Comparison of ENCODE assay signal across 1 cellular context in genomic region chr12:111076199-111076598, GRCh38.
A peak's percentile ranks its signal among the peaks of the same experiment; 100 is the strongest.
TF ChIP-seq lines count a peak whose summit lies in the region.

No MANE protein-coding gene starts in this region.

TF ChIP-seq in HepG2, 621 proteins besides CTCF, POLR2A, EP300 and RAD21 (continued from another document):
- TF ChIP-seq, protein P1, sequence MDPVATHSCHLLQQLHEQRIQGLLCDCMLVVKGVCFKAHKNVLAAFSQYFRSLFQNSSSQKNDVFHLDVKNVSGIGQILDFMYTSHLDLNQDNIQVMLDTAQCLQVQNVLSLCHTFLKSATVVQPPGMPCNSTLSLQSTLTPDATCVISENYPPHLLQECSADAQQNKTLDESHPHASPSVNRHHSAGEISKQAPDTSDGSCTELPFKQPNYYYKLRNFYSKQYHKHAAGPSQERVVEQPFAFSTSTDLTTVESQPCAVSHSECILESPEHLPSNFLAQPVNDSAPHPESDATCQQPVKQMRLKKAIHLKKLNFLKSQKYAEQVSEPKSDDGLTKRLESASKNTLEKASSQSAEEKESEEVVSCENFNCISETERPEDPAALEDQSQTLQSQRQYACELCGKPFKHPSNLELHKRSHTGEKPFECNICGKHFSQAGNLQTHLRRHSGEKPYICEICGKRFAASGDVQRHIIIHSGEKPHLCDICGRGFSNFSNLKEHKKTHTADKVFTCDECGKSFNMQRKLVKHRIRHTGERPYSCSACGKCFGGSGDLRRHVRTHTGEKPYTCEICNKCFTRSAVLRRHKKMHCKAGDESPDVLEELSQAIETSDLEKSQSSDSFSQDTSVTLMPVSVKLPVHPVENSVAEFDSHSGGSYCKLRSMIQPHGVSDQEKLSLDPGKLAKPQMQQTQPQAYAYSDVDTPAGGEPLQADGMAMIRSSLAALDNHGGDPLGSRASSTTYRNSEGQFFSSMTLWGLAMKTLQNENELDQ (CRISPR knock-in tag; IDR thresholded peaks at IDR 0.05; ENCODE audit: borderline replicate concordance) = no peak
- TF ChIP-seq ZNF629 (CRISPR knock-in tag; conservative IDR thresholded peaks at IDR 0.05) (peak; percentile 67), BRD4 (CRISPR knock-in tag; IDR thresholded peaks at IDR 0.05) (no peak), HHEX (CRISPR knock-in tag; IDR thresholded peaks at IDR 0.05) (no peak)
- TF ChIP-seq, protein P2, sequence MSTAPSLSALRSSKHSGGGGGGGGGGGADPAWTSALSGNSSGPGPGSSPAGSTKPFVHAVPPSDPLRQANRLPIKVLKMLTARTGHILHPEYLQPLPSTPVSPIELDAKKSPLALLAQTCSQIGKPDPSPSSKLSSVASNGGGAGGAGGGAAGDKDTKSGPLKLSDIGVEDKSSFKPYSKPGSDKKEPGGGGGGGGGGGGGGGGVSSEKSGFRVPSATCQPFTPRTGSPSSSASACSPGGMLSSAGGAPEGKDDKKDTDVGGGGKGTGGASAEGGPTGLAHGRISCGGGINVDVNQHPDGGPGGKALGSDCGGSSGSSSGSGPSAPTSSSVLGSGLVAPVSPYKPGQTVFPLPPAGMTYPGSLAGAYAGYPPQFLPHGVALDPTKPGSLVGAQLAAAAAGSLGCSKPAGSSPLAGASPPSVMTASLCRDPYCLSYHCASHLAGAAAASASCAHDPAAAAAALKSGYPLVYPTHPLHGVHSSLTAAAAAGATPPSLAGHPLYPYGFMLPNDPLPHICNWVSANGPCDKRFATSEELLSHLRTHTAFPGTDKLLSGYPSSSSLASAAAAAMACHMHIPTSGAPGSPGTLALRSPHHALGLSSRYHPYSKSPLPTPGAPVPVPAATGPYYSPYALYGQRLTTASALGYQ (CRISPR knock-in tag; IDR thresholded peaks at IDR 0.05) = no peak
